In genomic region chr6:161236091-161236633, GRCh38 we compare ENCODE assay signal across 13 cellular contexts. TPM values are rescaled to one million over a fixed set of nuclear protein-coding genes. Genes with fewer than 3 reads are reported as not detected.
DNase-seq lines count a peak whose midpoint lies in the region; ATAC-seq and TF ChIP-seq lines count a peak whose summit lies in the region.
"Had no signal": no experiment of that assay in that cellular context is flagged by ENCODE, and none has a peak within 500 bp of the region (broad histone marks: within the 10 kb centered on the region; RNA-seq: fewer than 3 reads in every experiment).

No MANE protein-coding gene starts in this region.

- peaks cover 73% of the 10 kb centered on the region for H3K36me3 Mint-ChIP-seq in nephron progenitor cell (ENCODE audit: low read depth)

- no peak overlapping the region for H3K27ac Mint-ChIP-seq in nephron progenitor cell

- H3K4me1 Mint-ChIP-seq in nephron progenitor cell, result peaks cover 18% of the 10 kb centered on the region

- H3K4me3 Mint-ChIP-seq in nephron progenitor cell, result no peak overlapping the region
- H3K4me3 Mint-ChIP-seq: CD14-positive monocyte had no signal

- ATAC-seq in GM18502 (IDR thresholded peaks at IDR 0.05; ENCODE audit: poor library complexity, unreplicated experiment), result peak; percentile 62
- peak; percentile 59 for ATAC-seq in GM19455 (IDR thresholded peaks at IDR 0.05; ENCODE audit: unreplicated experiment)
- peak; percentile 74 for ATAC-seq in HG02973 (IDR thresholded peaks at IDR 0.05; ENCODE audit: unreplicated experiment)
- ATAC-seq in GM21717 (IDR thresholded peaks at IDR 0.05; ENCODE audit: unreplicated experiment), result no peak

- POLR2A ChIA-PET in HEK293T (lab: Yijun Ruan, JAX), result no interaction called here

- peaks cover 3% of the 10 kb centered on the region; the same call in 1 of the 2 replicates for H3K36me3 ChIP-seq in MG63
- H3K36me3 ChIP-seq: colonic mucosa had no signal

- no peak overlapping the region for H3K4me3 ChIP-seq in MG63
- H3K4me3 ChIP-seq: colonic mucosa, SJSA1 had no signal

- no peak for TF ChIP-seq CTCF in nephron progenitor cell (IDR thresholded peaks at IDR 0.05)

- peaks cover 8% of the 10 kb centered on the region for H3K9me3 Mint-ChIP-seq in nephron progenitor cell

- H3K27me3 Mint-ChIP-seq in nephron progenitor cell (ENCODE audit: low read depth, poor library complexity), result no peaks in the 10 kb centered on the region

- DNase-seq in amniotic epithelial cell (ENCODE audit: low read depth) (peak; percentile 57), HEK293T (ENCODE audit: extremely low spot score) (no peak), MG63 (no peak), nephron progenitor cell (no peak)
- DNase-seq: activated naive CD4-positive, alpha-beta T cell treated with anti-CD3 and anti-CD28 coated beads, Interleukin-2, amount 50 U/mL, for 16 hours; colonic mucosa; NCI-H524 had no signal

- H3K9me3 ChIP-seq in MG63, result no peaks in the 10 kb centered on the region
- H3K9me3 ChIP-seq: colonic mucosa, SJSA1 had no signal

- CTCF ChIA-PET in HEK293T (lab: Yijun Ruan, JAX), result no interaction called here

- H3K27me3 ChIP-seq in MG63, result no peaks in the 10 kb centered on the region
- H3K27me3 ChIP-seq: colonic mucosa, SJSA1 had no signal

TF ChIP-seq in HEK293T, 16 proteins besides CTCF, POLR2A, EP300 and RAD21:
- TF ChIP-seq TARDBP (IDR thresholded peaks at IDR 0.05) (no peak), SUZ12 (IDR thresholded peaks at IDR 0.05) (no peak)

RNA-seq across cellular contexts. Expression of gene AGPAT4, which starts 37.7 kb away (rescaled TPM):
- total RNA-seq in MG63 (2014; rRNA removed; shearing (Covaris generic); ENCODE audit: low replicate concordance), result 1.5 and 5.8 TPM in 2 replicates
